Comparison of ENCODE assay signal across 13 cellular contexts in the genomic region with DNA sequence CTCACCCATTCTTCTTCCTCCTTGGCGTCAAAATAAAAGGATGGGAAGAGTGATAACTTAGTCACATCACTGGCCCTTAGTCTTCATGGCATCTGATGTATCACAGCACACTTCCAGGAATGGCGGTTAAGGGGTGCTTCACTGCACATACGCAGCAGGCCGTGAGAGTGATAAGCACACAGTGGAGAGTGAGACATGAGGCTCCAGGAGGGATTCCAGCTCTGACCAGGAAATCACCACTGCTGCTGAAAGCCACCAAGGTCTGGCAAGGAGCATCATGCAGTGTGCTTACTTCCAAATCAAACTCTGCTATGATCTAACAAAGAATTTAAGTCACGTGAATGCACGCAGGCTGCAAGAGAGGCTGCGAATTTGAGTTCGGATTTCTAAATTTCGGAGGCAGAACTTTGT.
DNase-seq lines count a peak whose midpoint lies in the region; ATAC-seq, FAIRE-seq and TF ChIP-seq lines count a peak whose summit lies in the region.
"Had no signal": no experiment of that assay in that cellular context is flagged by ENCODE, and none has a peak within 500 bp of the region (broad histone marks: within the 10 kb centered on the region; RNA-seq: fewer than 3 reads in every experiment).

No MANE protein-coding gene starts in this region.

- H3K4me1 Mint-ChIP-seq in activated B cell treated with CpG ODN at 0.5 μM for 24 hours: peaks cover 58% of the 10 kb centered on the region
- peaks cover 24% of the 10 kb centered on the region for H3K4me1 Mint-ChIP-seq in glutamatergic neuron (ENCODE audit: low read depth, unreplicated experiment)

- H3K9me3 ChIP-seq in pancreas (peaks cover 0 to 4% (median 0%) of the 10 kb centered on the region in 4 donors), Peyer's patch (no peaks in the 10 kb centered on the region)
- H3K9me3 ChIP-seq: transverse colon had no signal

- CTCF ChIA-PET in activated B cell treated with CpG ODN at 0.5 μM for 24 hours (lab: Charles Lee): no interaction called here

- in situ Hi-C loops in Caki2 (cut with HindIII; ENCODE audit: low pct_unique_long_range_greater_than_20kb, low sequenced_read_pairs): no loop called here

- ATAC-seq in activated B cell treated with CpG ODN at 0.5 μM for 24 hours (ENCODE audit: low read depth): no peak
- ATAC-seq in pancreas: peak in 3 of 4 donors; percentile 65 to 73 (median 67)

- TF ChIP-seq POLR2A in Peyer's patch (IDR thresholded peaks at IDR 0.05): no peak

- POLR2A ChIA-PET in activated B cell treated with CpG ODN at 0.5 μM for 24 hours (lab: Charles Lee): no interaction called here

- no peaks in the 10 kb centered on the region for H3K27me3 ChIP-seq in pancreas
- no peaks in the 10 kb centered on the region for H3K27me3 ChIP-seq in Peyer's patch
- H3K27me3 ChIP-seq: transverse colon had no signal

- H3K27ac Mint-ChIP-seq in activated B cell treated with CpG ODN at 0.5 μM for 24 hours (peak overlapping the region; percentile 50), glutamatergic neuron (ENCODE audit: unreplicated experiment) (peak overlapping the region; percentile 44)

- H3K4me3 ChIP-seq in pancreas: no peak overlapping the region
- no peak overlapping the region for H3K4me3 ChIP-seq in Peyer's patch
- H3K4me3 ChIP-seq: transverse colon had no signal

- H3K27ac ChIP-seq in pancreas (no peak overlapping the region), Peyer's patch (no peak overlapping the region)
- H3K27ac ChIP-seq: transverse colon had no signal

- H3K4me3 Mint-ChIP-seq in activated B cell treated with CpG ODN at 0.5 μM for 24 hours (no peak overlapping the region), glutamatergic neuron (ENCODE audit: unreplicated experiment) (no peak overlapping the region)

- WGBS in pancreas, 2 donors: 65 to 68% methylated on average over 9 of the region's 9 CpGs

- no peaks in the 10 kb centered on the region for H3K9me3 Mint-ChIP-seq in activated B cell treated with CpG ODN at 0.5 μM for 24 hours
- H3K9me3 Mint-ChIP-seq in glutamatergic neuron (ENCODE audit: unreplicated experiment): peaks cover 4% of the 10 kb centered on the region

- DNase-seq in Caki2 (ENCODE audit: low read depth) (peak; percentile 11), activated B cell treated with CpG ODN at 0.5 μM for 24 hours (no peak), glutamatergic neuron (no peak), pancreas (no peak), iPS-NIHi11 (ENCODE audit: low spot score) (no peak), KG1 (lab: John Stamatoyannopoulos, UW) (no peak), H4 (ENCODE audit: low spot score) (no peak), Peyer's patch (no peak)
- DNase-seq: activated CD4-positive, CD25-positive, alpha-beta regulatory T cell; CD4-positive, CD25-positive, alpha-beta regulatory T cell; NCI-H2081; stimulated activated CD4-positive, alpha-beta T cell treated with anti-CD3 and anti-CD28 coated beads, Interleukin-2, amount 100 ng/mL, for 48 hours; transverse colon had no signal

- FAIRE-seq in pancreas (lab: Jason Lieb, UNC): no peak

- TF ChIP-seq CTCF in activated B cell treated with CpG ODN at 0.5 μM for 24 hours (IDR thresholded peaks at IDR 0.05) (no peak), glutamatergic neuron (IDR thresholded peaks at IDR 0.05; ENCODE audit: partially characterized antibody, unreplicated experiment) (no peak), pancreas (IDR thresholded peaks at IDR 0.05) (no peak), Peyer's patch (IDR thresholded peaks at IDR 0.05) (no peak)

- H3K27me3 Mint-ChIP-seq in activated B cell treated with CpG ODN at 0.5 μM for 24 hours (no peaks in the 10 kb centered on the region), glutamatergic neuron (ENCODE audit: unreplicated experiment) (peaks cover 5% of the 10 kb centered on the region)
- H3K27me3 Mint-ChIP-seq: CD4-positive, CD25-positive, alpha-beta regulatory T cell had no signal

- H3K36me3 Mint-ChIP-seq in activated B cell treated with CpG ODN at 0.5 μM for 24 hours (ENCODE audit: low read depth): peaks cover 27% of the 10 kb centered on the region
- H3K36me3 Mint-ChIP-seq in glutamatergic neuron (ENCODE audit: unreplicated experiment): no peaks in the 10 kb centered on the region

- peaks cover 0 to 11% (median 9%) of the 10 kb centered on the region in 3 donors for H3K4me1 ChIP-seq in pancreas
- H3K4me1 ChIP-seq in Peyer's patch: peaks cover 0 to 11% (median 3%) of the 10 kb centered on the region in 4 donors

- H3K36me3 ChIP-seq in pancreas: no peaks in the 10 kb centered on the region
- H3K36me3 ChIP-seq in Peyer's patch: no peaks in the 10 kb centered on the region
- H3K36me3 ChIP-seq: transverse colon had no signal

- intact Hi-C loops in activated B cell treated with CpG ODN at 0.5 μM for 24 hours (cut with micrococcal nuclease) (loop anchor here (1.0 to 2.0 kb wide), 2 partner anchors 9 to 15 kb away; no protein-coding TSS in a partner anchor), pancreas (cut with DNase I) (loop anchor here in 1 of 3 donors (10.0 kb wide), 1 partner anchor 105 kb away; no protein-coding TSS in a partner anchor)
